In the genomic region with DNA sequence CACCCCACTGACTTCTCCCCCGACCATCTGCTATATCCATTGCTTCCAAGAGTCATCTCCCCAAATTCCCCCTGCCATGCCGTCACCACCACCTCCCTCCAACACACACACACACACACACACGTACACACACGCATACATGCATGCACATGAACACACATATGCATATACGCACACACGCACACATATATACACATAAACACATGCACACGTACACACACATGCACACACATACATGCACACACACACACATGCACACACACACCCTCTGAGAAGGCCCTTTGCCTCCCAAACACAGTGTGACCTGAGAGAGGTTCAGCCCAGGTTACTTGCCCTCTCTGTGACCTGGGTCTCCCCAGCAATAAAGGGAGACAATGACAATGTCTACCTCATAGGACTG, we compare ENCODE assay signal across 25 cellular contexts.
"Had no signal": no experiment of that assay in that cellular context is flagged by ENCODE, and none has a peak within 500 bp of the region (broad histone marks: within the 10 kb centered on the region; RNA-seq: fewer than 3 reads in every experiment).

No MANE protein-coding gene starts in this region.

- H3K36me3 Mint-ChIP-seq: mesothelial cell of epicardium; naive B cell; stimulated activated effector memory CD8-positive, alpha-beta T cell treated with anti-CD3 and anti-CD28 coated beads, Interleukin-12 subunit alpha, Interleukin-12 subunit beta, amount 100 ng/mL, for 72 hours had no signal

- H3K36me3 ChIP-seq: heart right ventricle, left ventricle myocardium inferior, ovary, sigmoid colon, spleen, stomach, thyroid gland, transverse colon, upper lobe of right lung, uterus had no signal

- ATAC-seq: right cardiac atrium, upper lobe of right lung had no signal

- H3K27ac Mint-ChIP-seq: mesothelial cell of epicardium; nephron; progenitor cell of endocrine pancreas; stimulated activated effector memory CD8-positive, alpha-beta T cell treated with anti-CD3 and anti-CD28 coated beads, Interleukin-12 subunit alpha, Interleukin-12 subunit beta, amount 100 ng/mL, for 72 hours had no signal

- H3K27me3 ChIP-seq: heart right ventricle, hepatocyte, ovary, sigmoid colon, stomach, testis, thyroid gland, transverse colon, upper lobe of right lung, uterus had no signal

- H3K4me1 Mint-ChIP-seq: naive B cell had no signal

- H3K4me3 ChIP-seq: heart right ventricle, hepatocyte, left ventricle myocardium inferior, lung, ovary, sigmoid colon, spleen, stomach, testis, thyroid gland, transverse colon, upper lobe of right lung, uterus had no signal

- DNase-seq: heart right ventricle; islet precursor cell; left ventricle myocardium inferior; mesendoderm; naive B cell; ovary; right cardiac atrium; sigmoid colon; small intestine; spleen; stimulated activated CD4-positive, alpha-beta T cell treated with anti-CD3 and anti-CD28 coated beads, Interleukin-4, amount 100 ng/mL, for 24 hours; stimulated activated naive CD4-positive, alpha-beta T cell; stomach; testis; thyroid gland; transverse colon; upper lobe of right lung; uterus had no signal

- H3K4me1 ChIP-seq: testis, upper lobe of right lung, uterus had no signal

- H2AFZ ChIP-seq: hepatocyte had no signal

- H3K27ac ChIP-seq: heart right ventricle, hepatocyte, left ventricle myocardium inferior, ovary, sigmoid colon, spleen, stomach, testis, thyroid gland, transverse colon, upper lobe of right lung, uterus had no signal

- H3K9me3 ChIP-seq: heart right ventricle, left ventricle myocardium inferior, ovary, sigmoid colon, spleen, stomach, testis, thyroid gland, transverse colon, upper lobe of right lung, uterus had no signal

- FAIRE-seq: small intestine had no signal

- H3K9me3 Mint-ChIP-seq: mesothelial cell of epicardium; naive B cell; nephron; neural crest cell; stimulated activated effector memory CD8-positive, alpha-beta T cell treated with anti-CD3 and anti-CD28 coated beads, Interleukin-12 subunit alpha, Interleukin-12 subunit beta, amount 100 ng/mL, for 72 hours had no signal

- H3K4me3 Mint-ChIP-seq: mesothelial cell of epicardium; naive B cell; nephron; neural crest cell; stimulated activated effector memory CD8-positive, alpha-beta T cell treated with anti-CD3 and anti-CD28 coated beads, Interleukin-12 subunit alpha, Interleukin-12 subunit beta, amount 100 ng/mL, for 72 hours had no signal

- H3K27me3 Mint-ChIP-seq: progenitor cell of endocrine pancreas had no signal

- H3K4me2 ChIP-seq: hepatocyte had no signal
